In the genomic region with DNA sequence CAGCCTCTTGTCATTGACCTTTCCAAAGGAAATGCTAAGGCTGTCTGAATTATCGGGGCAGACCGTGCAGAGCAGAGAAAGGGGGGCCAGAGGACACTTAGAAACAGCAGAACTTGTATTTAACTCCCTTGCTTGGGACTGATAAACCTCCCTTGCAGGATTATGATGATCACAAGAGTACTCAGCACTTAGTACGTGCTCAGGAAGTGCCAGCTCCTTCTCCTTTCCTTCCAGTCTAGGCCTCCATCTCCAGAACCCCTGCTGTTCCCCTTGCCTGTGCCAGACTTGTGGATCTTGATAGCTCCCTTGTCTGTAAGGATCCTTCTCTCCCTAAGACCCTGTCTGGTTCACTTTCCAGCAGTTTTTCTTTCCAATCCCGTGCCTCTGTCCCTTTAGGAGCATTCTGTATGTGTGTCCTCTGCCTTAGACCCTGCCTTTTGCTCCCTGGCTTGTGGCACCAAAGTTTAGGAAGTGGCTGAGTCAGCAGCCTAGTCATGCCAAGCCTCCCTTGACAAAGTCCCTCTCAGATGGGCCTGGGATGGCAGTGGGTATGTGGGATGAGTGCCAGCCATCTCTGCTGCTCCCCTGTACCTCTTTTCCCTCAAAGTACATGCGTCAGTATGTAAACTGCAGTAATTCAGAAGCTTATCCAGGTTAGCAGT, we compare ENCODE assay signal across 8 cellular contexts. TPM values are rescaled to one million over a fixed set of nuclear protein-coding genes. Genes with fewer than 3 reads are reported as not detected.
DNase-seq lines count a peak whose midpoint lies in the region; ATAC-seq, FAIRE-seq and TF ChIP-seq lines count a peak whose summit lies in the region.

No MANE protein-coding gene starts in this region.

- DNase-seq in GM06990 (ENCODE audit: extremely low read depth, insufficient read length), result no peak
- no peak for DNase-seq in LNCaP clone FGC (ENCODE audit: low read depth)
- no peak for DNase-seq in astrocyte (ENCODE audit: low read depth)
- peak; percentile 14 for DNase-seq in iPS-NIHi7 (ENCODE audit: extremely low spot score)
- DNase-seq in stimulated activated naive CD8-positive, alpha-beta T cell treated with anti-CD3 and anti-CD28 coated beads, Interleukin-15, amount 100 ng/mL, for 72 hours, result no peak
- DNase-seq in NCI-H226, result no peak

- H3K36me3 ChIP-seq in GM06990 (ENCODE audit: control insufficient read depth, insufficient read depth, low read length), result no peaks in the 10 kb centered on the region; the same call in 1 of the 2 replicates
- H3K36me3 ChIP-seq in astrocyte (ENCODE audit: insufficient read depth, low read length), result no peaks in the 10 kb centered on the region

- peak overlapping the region; percentile 89 for H3K4me3 Mint-ChIP-seq in astrocyte (ENCODE audit: unreplicated experiment)
- peak overlapping the region; percentile 82 to 92 for H3K4me3 Mint-ChIP-seq in stimulated activated naive CD8-positive, alpha-beta T cell treated with anti-CD3 and anti-CD28 coated beads, Interleukin-15, amount 100 ng/mL, for 72 hours

- peaks cover 10% of the 10 kb centered on the region for H3K4me1 ChIP-seq in astrocyte (ENCODE audit: insufficient read depth, low read length)

- H3K4me3 ChIP-seq in GM06990 (replicated peaks; ENCODE audit: low read depth, low read length) (peak overlapping the region; percentile 83), LNCaP clone FGC (ENCODE audit: low read depth, low read length) (peak overlapping the region; percentile 72), astrocyte (ENCODE audit: insufficient read depth, low read depth, low read length) (peak overlapping the region; percentile 79)

- TF ChIP-seq CTCF in GM06990 (IDR thresholded peaks at IDR 0.05; ENCODE audit: insufficient read depth, low read length, poor library complexity, severe bottlenecking) (no peak), LNCaP clone FGC (IDR thresholded peaks at IDR 0.05; ENCODE audit: control insufficient read depth, extremely low read depth, insufficient read depth) (no peak), astrocyte (IDR thresholded peaks at IDR 0.05; ENCODE audit: insufficient read depth, low read depth, low read length) (no peak)

- peaks cover 3% of the 10 kb centered on the region for H3K4me1 Mint-ChIP-seq in astrocyte (ENCODE audit: low read depth, unreplicated experiment)
- H3K4me1 Mint-ChIP-seq in stimulated activated naive CD8-positive, alpha-beta T cell treated with anti-CD3 and anti-CD28 coated beads, Interleukin-15, amount 100 ng/mL, for 72 hours, result peaks cover 37% of the 10 kb centered on the region

- no peak for FAIRE-seq in astrocyte (lab: Jason Lieb, UNC)

- peaks cover 4% of the 10 kb centered on the region for H3K36me3 Mint-ChIP-seq in astrocyte (ENCODE audit: low read depth, unreplicated experiment)

- peaks cover 14% of the 10 kb centered on the region for H3K27me3 Mint-ChIP-seq in astrocyte (ENCODE audit: low read depth, unreplicated experiment)
- H3K27me3 Mint-ChIP-seq in stimulated activated naive CD8-positive, alpha-beta T cell treated with anti-CD3 and anti-CD28 coated beads, Interleukin-15, amount 100 ng/mL, for 72 hours, result peaks cover 17% of the 10 kb centered on the region

- H2AFZ ChIP-seq in astrocyte (ENCODE audit: low read depth, low read length), result peak overlapping the region; percentile 100

- no peaks in the 10 kb centered on the region for H3K9me3 ChIP-seq in astrocyte (ENCODE audit: insufficient read depth, low read depth, low read length)

- peak overlapping the region; percentile 86 for H3K9ac ChIP-seq in astrocyte (ENCODE audit: low read length)

- ATAC-seq in stimulated activated naive CD8-positive, alpha-beta T cell treated with anti-CD3 and anti-CD28 coated beads, Interleukin-15, amount 100 ng/mL, for 72 hours, result no peak
- ATAC-seq in GM21381 (IDR thresholded peaks at IDR 0.05; ENCODE audit: unreplicated experiment) (no peak), HG03135 (IDR thresholded peaks at IDR 0.05; ENCODE audit: unreplicated experiment) (no peak)

- peak overlapping the region; percentile 96 for H3K4me2 ChIP-seq in astrocyte (ENCODE audit: low read length)

- H3K27ac ChIP-seq in astrocyte (ENCODE audit: low read depth, low read length), result no peak overlapping the region

- H3K79me2 ChIP-seq in astrocyte (ENCODE audit: insufficient read depth, low read length), result no peaks in the 10 kb centered on the region

- H3K27ac Mint-ChIP-seq in astrocyte (ENCODE audit: unreplicated experiment), result peak overlapping the region; percentile 34
- H3K27ac Mint-ChIP-seq in stimulated activated naive CD8-positive, alpha-beta T cell treated with anti-CD3 and anti-CD28 coated beads, Interleukin-15, amount 100 ng/mL, for 72 hours, result peak overlapping the region; percentile 79 to 84

- no peaks in the 10 kb centered on the region for H3K27me3 ChIP-seq in GM06990 (replicated peaks; ENCODE audit: control insufficient read depth, insufficient read depth, low read length)
- no peaks in the 10 kb centered on the region for H3K27me3 ChIP-seq in astrocyte (ENCODE audit: insufficient read depth, low read length)

- H3K9me3 Mint-ChIP-seq in astrocyte (ENCODE audit: unreplicated experiment), result no peaks in the 10 kb centered on the region
- H3K9me3 Mint-ChIP-seq in stimulated activated naive CD8-positive, alpha-beta T cell treated with anti-CD3 and anti-CD28 coated beads, Interleukin-15, amount 100 ng/mL, for 72 hours, result no peaks in the 10 kb centered on the region

- no peaks in the 10 kb centered on the region for H4K20me1 ChIP-seq in astrocyte (ENCODE audit: insufficient read depth, low read length)

RNA-seq across cellular contexts. Expression of gene SORD, which starts 0.8 kb away (rescaled TPM):
- total RNA-seq in astrocyte, result 25.1 and 26.2 TPM in 2 replicates
